1 cellular context compared by ENCODE assay signal in the genomic region with DNA sequence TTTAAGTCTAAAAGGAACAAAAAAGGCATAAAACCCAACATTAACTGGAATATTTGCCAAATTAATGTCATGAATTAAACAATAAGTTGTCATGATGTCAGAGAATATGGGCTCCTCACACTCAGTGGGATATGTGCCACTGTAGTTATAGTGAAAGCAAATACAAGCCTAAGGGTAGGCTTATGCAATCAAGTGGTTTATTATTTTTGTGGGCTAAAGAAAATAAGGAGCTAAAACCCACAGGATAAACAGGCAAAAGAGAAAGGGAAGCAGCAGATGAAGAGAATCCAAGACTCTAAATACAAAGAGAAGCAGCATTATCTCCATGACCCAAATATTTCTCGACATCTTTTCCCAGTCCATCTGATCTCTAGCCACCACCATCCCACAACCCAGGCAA.
TF ChIP-seq lines count a peak whose summit lies in the region.

No MANE protein-coding gene starts in this region.

TF ChIP-seq in IMR-90, 13 proteins besides CTCF, POLR2A, EP300 and RAD21 (continued from another document):
- 0 out of 2 replicates have a peak, but pooled peaks have one; percentile 7 for TF ChIP-seq FOS (IDR thresholded peaks at IDR 0.05; ENCODE audit: low read depth, low read length)
- TF ChIP-seq CEBPB (IDR thresholded peaks at IDR 0.05; ENCODE audit: low read depth, low read length): peak; percentile 98
- no peak for TF ChIP-seq ELK1 (IDR thresholded peaks at IDR 0.05; ENCODE audit: borderline replicate concordance, low read depth, low read length)
- peak; percentile 23; the same call in 1 of the 2 replicates for TF ChIP-seq SMC3 (IDR thresholded peaks at IDR 0.05; ENCODE audit: low read depth, low read length)
- no peak for TF ChIP-seq MXI1 (IDR thresholded peaks at IDR 0.05; ENCODE audit: borderline replicate concordance, low read depth, low read length)
- TF ChIP-seq MAZ (IDR thresholded peaks at IDR 0.05; ENCODE audit: borderline replicate concordance, low read depth, low read length): no peak
- TF ChIP-seq USF2 (IDR thresholded peaks at IDR 0.05; ENCODE audit: low read depth, low read length): no peak
- TF ChIP-seq NFE2L2 (IDR thresholded peaks at IDR 0.05; ENCODE audit: low read depth, low read length): no peak
- TF ChIP-seq MAFK (IDR thresholded peaks at IDR 0.05; ENCODE audit: low read depth, low read length): no peak
